8 cellular contexts compared by ENCODE assay signal in genomic region chr17:76623271-76624146, GRCh38. TPM values are rescaled to one million over a fixed set of nuclear protein-coding genes. Genes with fewer than 3 reads are reported as not detected.
DNase-seq lines count a peak whose midpoint lies in the region; ATAC-seq, FAIRE-seq and TF ChIP-seq lines count a peak whose summit lies in the region.

No MANE protein-coding gene starts in this region.

- peak overlapping the region in 1 of 2 experiments; percentile 29; a peak in 1 of 4 replicates for H3K4me3 ChIP-seq in Panc1 (ENCODE audit: low read depth in 2 of 2, low read length in 2 of 2)
- no peak overlapping the region for H3K4me3 ChIP-seq in esophagus muscularis mucosa

- H3K27ac Mint-ChIP-seq in natural killer cell: peak overlapping the region in 1 of 2 donors; percentile 23

- H3K9me3 ChIP-seq in Panc1 (ENCODE audit: control insufficient read depth, insufficient read depth, low read depth, low read length) (no peaks in the 10 kb centered on the region), esophagus muscularis mucosa (no peaks in the 10 kb centered on the region)

- H3K36me3 ChIP-seq in Panc1 (ENCODE audit: control insufficient read depth, insufficient read depth, low read length) (no peaks in the 10 kb centered on the region), esophagus muscularis mucosa (peaks cover 0 to 14% (median 0%) of the 10 kb centered on the region in 4 donors)

- POLR2A ChIA-PET in Panc1 (lab: Charles Lee): no interaction called here

- TF ChIP-seq EP300 in esophagus muscularis mucosa (IDR thresholded peaks at IDR 0.05): no peak

- H3K27me3 ChIP-seq in Panc1 (ENCODE audit: control insufficient read depth, insufficient read depth, low read length): no peaks in the 10 kb centered on the region; the same call in 1 of the 2 replicates
- H3K27me3 ChIP-seq in esophagus muscularis mucosa: no peaks in the 10 kb centered on the region

- TF ChIP-seq POLR2A in esophagus muscularis mucosa (IDR thresholded peaks at IDR 0.05; ENCODE audit: low read depth): no peak

- H3K4me3 Mint-ChIP-seq in natural killer cell: no peak overlapping the region

- BruUV-seq in Panc1 (replicated peaks; lab: Mats Ljungman, UMichigan): no TSS peak

- intact Hi-C loops in Panc1 (cut with micrococcal nuclease; ENCODE audit: unreplicated experiment): loop anchor here (5.0 to 10.0 kb wide), 2 partner anchors 59 to 101 kb away; a partner anchor contains a TSS
- intact Hi-C loops in esophagus muscularis mucosa (cut with DNase I): loop anchor here (1.0 kb wide), 1 partner anchor 100 kb away; no protein-coding TSS in a partner anchor
- intact Hi-C loops in natural killer cell (cut with micrococcal nuclease): loop anchor here (1.0 to 5.0 kb wide), 3 partner anchors 65 to 156 kb away; partner anchors contain the start of gene AANAT

- peak; percentile 99 for TF ChIP-seq CTCF in Panc1 (IDR thresholded peaks at IDR 0.05)
- TF ChIP-seq CTCF in esophagus muscularis mucosa (IDR thresholded peaks at IDR 0.05): peak in 2 of 3 experiments; percentile 94
- TF ChIP-seq CTCF in natural killer cell (IDR thresholded peaks at IDR 0.05): peak; percentile 96

- no peaks in the 10 kb centered on the region for H3K9me3 Mint-ChIP-seq in natural killer cell

- H3K27ac ChIP-seq in Panc1 (ENCODE audit: low read length): peak overlapping the region; percentile 70; the same call in 1 of the 2 replicates
- H3K27ac ChIP-seq in esophagus muscularis mucosa (replicated peaks in 1 of 4): no peak overlapping the region

- DNase-seq in COLO668 (lab: John Stamatoyannopoulos, UW; ENCODE audit: unreplicated experiment): peak; percentile 54
- DNase-seq in HTR-8/SVneo (ENCODE audit: insufficient read length, low spot score): peak; percentile 87
- peak; percentile 30 for DNase-seq in Panc1 (ENCODE audit: low read depth, low spot score)
- peak; percentile 84 for DNase-seq in activated T-cell treated with anti-CD3 and anti-CD28 coated beads, Interleukin-2, amount 50 U/mL, for 1 hour
- DNase-seq in esophagus muscularis mucosa (ENCODE audit: extremely low spot score): no peak
- peak; percentile 73 for DNase-seq in natural killer cell
- peak; percentile 40 to 44 for DNase-seq in stimulated activated CD8-positive, alpha-beta memory T cell treated with anti-CD3 and anti-CD28 coated beads, Interleukin-7, amount 100 ng/mL, for 48 hours (ENCODE audit: extremely low read depth in 1 of 2, low read depth in 1 of 2)

- H3K4me1 Mint-ChIP-seq in natural killer cell: peaks cover 4 to 7% of the 10 kb centered on the region in 2 donors

- H3K4me1 ChIP-seq in Panc1 (ENCODE audit: control insufficient read depth, insufficient read depth, low read length) (peaks cover 3% of the 10 kb centered on the region; the same call in 1 of the 2 replicates), esophagus muscularis mucosa (peaks cover 0 to 9% (median 5%) of the 10 kb centered on the region in 4 donors)

- CTCF ChIA-PET in Panc1 (lab: Charles Lee): interaction anchor here (0.5 to 3.1 kb wide), 14 partner anchors 11 to 178 kb away, joined by 3 to 9 read pairs (median 4); partner anchors contain the start of gene ST6GALNAC1

- H3K36me3 Mint-ChIP-seq in natural killer cell: no peaks in the 10 kb centered on the region

- in situ Hi-C loops in Panc1 (cut with HindIII; ENCODE audit: low pct_unique_long_range_greater_than_20kb, low sequenced_read_pairs): no loop called here

- FAIRE-seq in HTR-8/SVneo (lab: Jason Lieb, UNC): no peak

- ATAC-seq in Panc1: peak; percentile 96
- ATAC-seq in natural killer cell: peak; percentile 94 to 100 (median 99)
- ATAC-seq in GM21381 (IDR thresholded peaks at IDR 0.05; ENCODE audit: unreplicated experiment): no peak

- 25% methylated on average over 18 of the region's 18 CpGs for WGBS in esophagus muscularis mucosa

- peaks cover 10 to 15% of the 10 kb centered on the region in 2 donors for H3K27me3 Mint-ChIP-seq in natural killer cell (ENCODE audit: low read depth in 2 of 2)

RNA-seq across cellular contexts. Expression of gene ST6GALNAC1, which starts 20.0 kb away (rescaled TPM):
- 0.15 TPM for total RNA-seq in Panc1 (2021; ENCODE audit: unreplicated experiment)
- polyA plus RNA-seq in Panc1 (2012; ENCODE audit: insufficient read length): not detected
- total RNA-seq in esophagus muscularis mucosa: 1 to 10 TPM in 3 of 4 donors, under 1 TPM in 1; 0.83 to 4.9 (median 3.2) TPM
- 1 to 10 TPM in 1 of 3 donors, not detected in 2; 1.0 TPM for total RNA-seq in natural killer cell

RNA-seq across cellular contexts. Expression of gene ST6GALNAC2, which starts 37.8 kb away (rescaled TPM):
- total RNA-seq in Panc1 (2021; ENCODE audit: unreplicated experiment): 23.0 TPM
- polyA plus RNA-seq in Panc1 (2012; ENCODE audit: insufficient read length): 26.2 TPM
- total RNA-seq in esophagus muscularis mucosa: 10 to 100 TPM in 2 of 4 donors, 1 to 10 TPM in 2; 8.7 to 17.8 (median 13.3) TPM
- under 1 TPM in 1 of 3 donors, not detected in 2; 0.65 TPM for total RNA-seq in natural killer cell

Comparison
In these comparisons a context has a peak if more than half of its experiments do, and no peak if none do; other contexts are left out.
1. RNA of gene ST6GALNAC2, which starts 37.8 kb away (total RNA-seq): 23.0 TPM in Panc1 (single experiment) and 8.7 to 17.8 TPM in esophagus muscularis mucosa; 0.65 TPM in natural killer cell; every median in the first group is over 4 times any median in the second.
2. Peak in every context shown above with its lines, with median percentiles within 50 percentile points of each other: CTCF ChIP-seq.